29 cellular contexts compared by ENCODE assay signal in the genomic region with DNA sequence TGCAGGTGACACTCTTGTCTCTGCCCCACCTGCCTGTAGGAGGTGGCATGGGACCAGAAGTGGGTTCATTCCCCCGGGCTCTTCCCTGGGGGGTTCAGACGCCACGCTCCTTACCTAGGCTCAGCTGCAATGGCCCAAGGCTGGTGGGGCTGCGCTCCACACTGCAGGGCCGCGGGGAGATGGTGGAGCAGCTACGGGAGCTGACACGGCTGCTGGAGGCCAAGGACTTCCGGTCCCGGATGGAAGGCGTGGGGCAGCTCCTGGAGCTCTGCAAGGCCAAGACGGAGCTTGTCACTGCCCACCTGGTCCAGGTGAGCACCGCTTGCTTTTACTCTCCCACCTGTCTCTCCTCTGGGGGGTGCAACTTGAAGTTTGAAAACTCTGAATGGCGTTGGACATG. TPM values are rescaled to one million over a fixed set of nuclear protein-coding genes. Genes with fewer than 3 reads are reported as not detected.
"Had no signal": no experiment of that assay in that cellular context is flagged by ENCODE, and none has a peak within 500 bp of the region (broad histone marks: within the 10 kb centered on the region; RNA-seq: fewer than 3 reads in every experiment).

No MANE protein-coding gene starts in this region.

- H3K27ac ChIP-seq: coronary artery, dorsolateral prefrontal cortex, gastrocnemius medialis, suprapubic skin, tibial artery, upper lobe of right lung, VCaP had no signal

- H3K36me3 Mint-ChIP-seq: activated naive CD4-positive, alpha-beta T cell treated with anti-CD3 and anti-CD28 coated beads, Interleukin-2, amount 50 U/mL, for 24 hours; mesothelial cell of epicardium; naive B cell had no signal

- H3K27me3 ChIP-seq: dorsolateral prefrontal cortex, gastrocnemius medialis, suprapubic skin, tibial artery, upper lobe of right lung had no signal

- H3K4me3 Mint-ChIP-seq: activated naive CD4-positive, alpha-beta T cell treated with anti-CD3 and anti-CD28 coated beads, Interleukin-2, amount 50 U/mL, for 24 hours; mesothelial cell of epicardium; naive B cell had no signal

- H3K4me1 Mint-ChIP-seq: naive B cell had no signal

- DNase-seq: activated CD4-positive, alpha-beta T cell treated with anti-CD3 and anti-CD28 coated beads for 48 hours; activated CD4-positive, alpha-beta T cell treated with anti-CD3 and anti-CD28 coated beads, Interleukin-2, amount 50 U/mL, for 48 hours; activated T-cell treated with anti-CD3 and anti-CD28 coated beads, Interleukin-2, amount 50 U/mL, for 48 hours; anterior cingulate cortex; dorsolateral prefrontal cortex; effector memory CD4-positive, alpha-beta T cell; erythroblast; gastrocnemius medialis; hippocampal formation; kidney; left colon; naive B cell; nucleus accumbens; right cardiac atrium; stimulated activated CD4-positive, alpha-beta T cell treated with anti-CD3 and anti-CD28 coated beads, Interleukin-12 subunit alpha, Interleukin-12 subunit beta, amount 100 ng/mL, for 4 hours; stimulated activated CD4-positive, alpha-beta T cell treated with anti-CD3 and anti-CD28 coated beads, Interleukin-4, amount 100 ng/mL, for 1 hour; T-helper 9 cell; tibial artery; upper lobe of right lung had no signal

- H3K27ac Mint-ChIP-seq: activated naive CD4-positive, alpha-beta T cell treated with anti-CD3 and anti-CD28 coated beads, Interleukin-2, amount 50 U/mL, for 24 hours; activated T-helper 2 cell treated with anti-CD3 and anti-CD28 coated beads, Interferon-gamma antibody, Interleukin-2, Interleukin-4, amounts not matched to agents 10 μg/mL and 5 μg/mL and 100 μg/mL, durations not matched to agents 14 hours and 24 hours and 36 hours; mesothelial cell of epicardium; naive B cell had no signal

- H3K36me3 ChIP-seq: suprapubic skin, tibial artery, upper lobe of right lung had no signal

- ATAC-seq: activated CD4-positive, CD25-positive, alpha-beta regulatory T cell treated with anti-CD3 and anti-CD28 coated beads, Interleukin-2, amount 50 U/mL, for 24 hours; gastrocnemius medialis; left colon; right cardiac atrium; upper lobe of right lung had no signal

- H3K4me3 ChIP-seq: coronary artery, dorsolateral prefrontal cortex, gastrocnemius medialis, suprapubic skin, tibial artery, upper lobe of right lung had no signal

- H3K9me3 Mint-ChIP-seq: activated naive CD4-positive, alpha-beta T cell treated with anti-CD3 and anti-CD28 coated beads, Interleukin-2, amount 50 U/mL, for 24 hours; activated T-helper 2 cell treated with anti-CD3 and anti-CD28 coated beads, Interferon-gamma antibody, Interleukin-2, Interleukin-4, amounts not matched to agents 10 μg/mL and 5 μg/mL and 100 μg/mL, durations not matched to agents 14 hours and 24 hours and 36 hours; mesothelial cell of epicardium had no signal

- H3K27me3 Mint-ChIP-seq: activated naive CD4-positive, alpha-beta T cell treated with anti-CD3 and anti-CD28 coated beads, Interleukin-2, amount 50 U/mL, for 24 hours; naive B cell had no signal

- H3K4me1 ChIP-seq: gastrocnemius medialis, suprapubic skin, upper lobe of right lung had no signal

- H3K9me3 ChIP-seq: gastrocnemius medialis, suprapubic skin, tibial artery, upper lobe of right lung had no signal

RNA-seq across cellular contexts. Expression of gene PCARE, which starts 39.0 kb away (rescaled TPM):
- total RNA-seq: activated T-helper 2 cell treated with anti-CD3 and anti-CD28 coated beads, Interferon-gamma antibody, Interleukin-2, Interleukin-4, amounts not matched to agents 10 μg/mL and 5 μg/mL and 100 μg/mL, durations not matched to agents 14 hours and 24 hours and 36 hours; bronchial epithelial cell; kidney; left colon; liver; T-helper 1 cell treated with Interleukin-12 subunit alpha and Interleukin-12 subunit beta and Interleukin-4 antibody, amounts not matched to agents 30 ng/mL and 1 ng/mL, for 36 hours had no signal

RNA-seq across cellular contexts. Expression of gene TOGARAM2, which starts 54.2 kb away (rescaled TPM):
- total RNA-seq: bronchial epithelial cell had no signal
